Comparison of ENCODE assay signal across 14 cellular contexts in the genomic region with DNA sequence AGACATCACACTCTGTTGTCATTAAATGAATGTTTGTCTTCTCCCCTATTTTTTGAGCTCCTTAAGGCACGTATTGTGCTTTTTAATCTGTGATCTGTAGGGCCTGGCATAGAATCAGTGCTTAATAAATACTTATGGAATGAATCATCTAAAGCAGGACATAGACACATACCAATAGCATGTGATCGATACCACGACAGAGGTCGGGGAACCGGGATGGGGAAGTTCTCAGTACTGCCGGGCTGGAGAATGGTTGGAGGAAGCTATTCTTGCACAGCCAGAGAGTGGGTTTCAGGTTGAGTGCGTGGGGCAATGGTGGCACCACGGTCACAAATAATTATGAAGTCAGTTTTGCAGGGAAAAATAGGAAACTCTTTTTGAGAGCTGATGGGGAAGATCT. TPM values are rescaled to one million over a fixed set of nuclear protein-coding genes. Genes with fewer than 3 reads are reported as not detected.
DNase-seq lines count a peak whose midpoint lies in the region; ATAC-seq and TF ChIP-seq lines count a peak whose summit lies in the region.
"Had no signal": no experiment of that assay in that cellular context is flagged by ENCODE, and none has a peak within 500 bp of the region (broad histone marks: within the 10 kb centered on the region; RNA-seq: fewer than 3 reads in every experiment).

No MANE protein-coding gene starts in this region.

- H3K9ac ChIP-seq in PC-3 (ENCODE audit: low read length) (no peak overlapping the region), fibroblast of lung (ENCODE audit: insufficient read depth, low read length) (no peak overlapping the region)

- DNase-seq in GM04503 (ENCODE audit: low read depth) = peak; percentile 25
- peak; percentile 46 for DNase-seq in PC-3
- DNase-seq in fibroblast of lung (ENCODE audit: low read depth in 2 of 2) = peak; percentile 51 to 56
- DNase-seq in renal cortical epithelial cell (ENCODE audit: low read depth) = peak; percentile 72
- no peak for DNase-seq in Caco-2
- no peak for DNase-seq in NCI-H187 (lab: John Stamatoyannopoulos, UW)
- no peak for DNase-seq in tibial nerve (ENCODE audit: low spot score in 2 of 2)
- DNase-seq: activated CD4-positive, CD25-positive, alpha-beta regulatory T cell treated with anti-CD3 and anti-CD28 coated beads, Interleukin-2, amount 50 U/mL, for 72 hours; heart right ventricle; NCI-H1092 treated with DMSO at 0.1 percent for 48 hours; psoas muscle; stimulated activated CD4-positive, alpha-beta T cell treated with anti-CD3 and anti-CD28 coated beads, Interleukin-4, amount 100 ng/mL, for 24 hours; stimulated activated naive CD8-positive, alpha-beta T cell treated with anti-CD3 and anti-CD28 coated beads, Interleukin-15, amount 100 ng/mL, for 72 hours had no signal

- H3K4me1 ChIP-seq in PC-3 (ENCODE audit: insufficient read depth, low read length) = no peaks in the 10 kb centered on the region; the same call in 1 of the 2 replicates
- H3K4me1 ChIP-seq in fibroblast of lung (ENCODE audit: control insufficient read depth, extremely low read depth, insufficient read depth, low read length) = peaks cover 5% of the 10 kb centered on the region
- H3K4me1 ChIP-seq in Caco-2 = no peaks in the 10 kb centered on the region
- no peaks in the 10 kb centered on the region for H3K4me1 ChIP-seq in tibial nerve
- H3K4me1 ChIP-seq: psoas muscle had no signal

- no peaks in the 10 kb centered on the region for H3K36me3 Mint-ChIP-seq in Caco-2 (ENCODE audit: insufficient read depth, unreplicated experiment)

- H4K20me1 ChIP-seq in PC-3 (ENCODE audit: low read length) (no peaks in the 10 kb centered on the region), fibroblast of lung (ENCODE audit: control insufficient read depth, extremely low read depth, insufficient read depth, low read length) (no peaks in the 10 kb centered on the region)

- no peak for TF ChIP-seq EP300 in tibial nerve (IDR thresholded peaks at IDR 0.05)

- H3K4me2 ChIP-seq in PC-3 (ENCODE audit: low read length) = no peak overlapping the region
- no peak overlapping the region for H3K4me2 ChIP-seq in fibroblast of lung (ENCODE audit: extremely low read depth, insufficient read depth, low read length)

- H3K4me3 ChIP-seq in PC-3 (ENCODE audit: low read length) = no peak overlapping the region
- no peak overlapping the region for H3K4me3 ChIP-seq in fibroblast of lung (replicated peaks in 1 of 4; ENCODE audit: control extremely low read depth in 1 of 4, insufficient read depth in 1 of 4, low read depth in 3 of 4, low read length in 4 of 4)
- H3K4me3 ChIP-seq in Caco-2 (ENCODE audit: low read depth, low read length) = no peak overlapping the region
- H3K4me3 ChIP-seq in tibial nerve = no peak overlapping the region
- H3K4me3 ChIP-seq: heart right ventricle, psoas muscle, SK-N-MC had no signal

- CTCF ChIA-PET in PC-3 (lab: Charles Lee) = no interaction called here
- CTCF ChIA-PET in Caco-2 (lab: Charles Lee) = no interaction called here

- POLR2A ChIA-PET in PC-3 (lab: Charles Lee; ENCODE audit: unreplicated experiment) = no interaction called here
- POLR2A ChIA-PET in Caco-2 (lab: Charles Lee) = no interaction called here

- H3K9me3 ChIP-seq in PC-3 (ENCODE audit: low read length) (no peaks in the 10 kb centered on the region), fibroblast of lung (ENCODE audit: control insufficient read depth, insufficient read depth, low read depth, low read length) (no peaks in the 10 kb centered on the region), Caco-2 (no peaks in the 10 kb centered on the region), tibial nerve (peaks cover 0 to 6% (median 0%) of the 10 kb centered on the region in 4 donors)
- H3K9me3 ChIP-seq: heart right ventricle, psoas muscle had no signal

- H3K27ac ChIP-seq in PC-3 (ENCODE audit: low read length) (no peak overlapping the region), fibroblast of lung (ENCODE audit: insufficient read depth, low read length) (peak overlapping the region; percentile 30), tibial nerve (no peak overlapping the region)
- H3K27ac ChIP-seq: heart right ventricle, psoas muscle, SK-N-MC had no signal

- H3K36me3 ChIP-seq in PC-3 (ENCODE audit: low read depth, low read length) = no peaks in the 10 kb centered on the region
- peaks cover 5% of the 10 kb centered on the region for H3K36me3 ChIP-seq in fibroblast of lung (ENCODE audit: control insufficient read depth, insufficient read depth, low read length)
- H3K36me3 ChIP-seq in Caco-2 (ENCODE audit: control insufficient read depth, insufficient read depth, low read length) = no peaks in the 10 kb centered on the region
- peaks cover 0 to 39% (median 0%) of the 10 kb centered on the region in 3 donors for H3K36me3 ChIP-seq in tibial nerve

- H3F3A ChIP-seq in PC-3 (ENCODE audit: low read length, unreplicated experiment) = no peaks in the 10 kb centered on the region

- TF ChIP-seq CTCF in PC-3 (conservative IDR thresholded peaks at IDR 0.05; ENCODE audit: low read depth, low read length) = no peak
- no peak for TF ChIP-seq CTCF in fibroblast of lung (conservative IDR thresholded peaks at IDR 0.05 in 1 of 2, IDR thresholded peaks at IDR 0.05 in 1 of 2; ENCODE audit: low read depth in 1 of 2, low read length in 2 of 2)
- TF ChIP-seq CTCF in Caco-2 (IDR thresholded peaks at IDR 0.05; ENCODE audit: insufficient read depth in 1 of 2, low read depth in 1 of 2, low read length in 1 of 2, severe bottlenecking in 1 of 2, unreplicated experiment in 1 of 2) = no peak
- no peak for TF ChIP-seq CTCF in tibial nerve (IDR thresholded peaks at IDR 0.05)

- no peak for ATAC-seq in PC-3
- ATAC-seq: heart right ventricle; psoas muscle; stimulated activated naive CD8-positive, alpha-beta T cell treated with anti-CD3 and anti-CD28 coated beads, Interleukin-15, amount 100 ng/mL, for 72 hours had no signal

- H3K27me3 Mint-ChIP-seq in Caco-2 (ENCODE audit: insufficient read depth, unreplicated experiment) = peaks cover 9% of the 10 kb centered on the region
- H3K27me3 Mint-ChIP-seq: stimulated activated naive CD8-positive, alpha-beta T cell treated with anti-CD3 and anti-CD28 coated beads, Interleukin-15, amount 100 ng/mL, for 72 hours had no signal

- H3K9me3 Mint-ChIP-seq in Caco-2 (ENCODE audit: unreplicated experiment) = no peaks in the 10 kb centered on the region
- H3K9me3 Mint-ChIP-seq: stimulated activated naive CD8-positive, alpha-beta T cell treated with anti-CD3 and anti-CD28 coated beads, Interleukin-15, amount 100 ng/mL, for 72 hours had no signal

- no TSS peak for BruUV-seq in PC-3 (replicated peaks; lab: Mats Ljungman, UMichigan)
- no TSS peak for BruUV-seq in Caco-2 (replicated peaks; lab: Mats Ljungman, UMichigan)

- H2AFZ ChIP-seq in PC-3 (ENCODE audit: low read length) (no peak overlapping the region), fibroblast of lung (ENCODE audit: low read length) (no peak overlapping the region)

- H3K27ac Mint-ChIP-seq in Caco-2 (ENCODE audit: unreplicated experiment) = no peak overlapping the region

- WGBS in tibial nerve, 2 donors = 56 to 66% methylated on average over 8 of the region's 8 CpGs

- TF ChIP-seq POLR2A in tibial nerve (IDR thresholded peaks at IDR 0.05) = no peak

- peaks cover 6% of the 10 kb centered on the region for H3K4me1 Mint-ChIP-seq in Caco-2 (ENCODE audit: low read depth, unreplicated experiment)

- no peaks in the 10 kb centered on the region for H3K9me2 ChIP-seq in PC-3 (replicated peaks; ENCODE audit: low read length)

- H3K79me2 ChIP-seq in PC-3 (ENCODE audit: low read length) (no peaks in the 10 kb centered on the region), fibroblast of lung (ENCODE audit: control insufficient read depth, insufficient read depth, low read length) (no peaks in the 10 kb centered on the region)

- intact Hi-C loops in PC-3 (cut with micrococcal nuclease) = no loop called here
- intact Hi-C loops in Caco-2 (cut with micrococcal nuclease; ENCODE audit: unreplicated experiment) = no loop called here

- H3K4me3 Mint-ChIP-seq in Caco-2 (ENCODE audit: unreplicated experiment) = no peak overlapping the region
- H3K4me3 Mint-ChIP-seq: stimulated activated naive CD8-positive, alpha-beta T cell treated with anti-CD3 and anti-CD28 coated beads, Interleukin-15, amount 100 ng/mL, for 72 hours had no signal

- H3K27me3 ChIP-seq in PC-3 (ENCODE audit: low read length) (no peaks in the 10 kb centered on the region), fibroblast of lung (ENCODE audit: control insufficient read depth, insufficient read depth, low read length) (no peaks in the 10 kb centered on the region), Caco-2 (replicated peaks; ENCODE audit: control insufficient read depth, insufficient read depth, low read length) (no peaks in the 10 kb centered on the region), tibial nerve (no peaks in the 10 kb centered on the region)
- H3K27me3 ChIP-seq: heart right ventricle had no signal

RNA-seq across cellular contexts. Expression of a gene that starts 26.8 kb away (rescaled TPM):
- total RNA-seq in PC-3 (2014; rRNA removed) (1.8 and 2.2 TPM in 2 replicates), fibroblast of lung (11.8 and 22.1 TPM in 2 replicates), renal cortical epithelial cell (5.2 and 8.6 TPM in 2 replicates), Caco-2 (2022) (0.09 and 0.28 TPM in 2 replicates), tibial nerve (10 to 100 TPM; 33.0 to 52.4 (median 36.6) TPM)
- 23.1 and 35.1 TPM in 2 replicates for polyA plus RNA-seq in fibroblast of lung
- polyA plus RNA-seq in fibroblast of lung (2012) = 35.9 and 61.2 TPM in 2 replicates
- 31.1 and 31.2 TPM in 2 replicates for polyA minus RNA-seq in fibroblast of lung (ENCODE audit: low replicate concordance)

Comparison
In these comparisons a context has a peak if more than half of its experiments do, and no peak if none do; other contexts are left out.
1. DNase-seq: peak in GM04503 (single experiment), PC-3 (single experiment), fibroblast of lung (2 of 2) and renal cortical epithelial cell (single experiment); none in Caco-2 (0 of 2), NCI-H187 (0 of 2) and tibial nerve (0 of 2).